ENCODE assay signal across 8 cellular contexts in the genomic region with DNA sequence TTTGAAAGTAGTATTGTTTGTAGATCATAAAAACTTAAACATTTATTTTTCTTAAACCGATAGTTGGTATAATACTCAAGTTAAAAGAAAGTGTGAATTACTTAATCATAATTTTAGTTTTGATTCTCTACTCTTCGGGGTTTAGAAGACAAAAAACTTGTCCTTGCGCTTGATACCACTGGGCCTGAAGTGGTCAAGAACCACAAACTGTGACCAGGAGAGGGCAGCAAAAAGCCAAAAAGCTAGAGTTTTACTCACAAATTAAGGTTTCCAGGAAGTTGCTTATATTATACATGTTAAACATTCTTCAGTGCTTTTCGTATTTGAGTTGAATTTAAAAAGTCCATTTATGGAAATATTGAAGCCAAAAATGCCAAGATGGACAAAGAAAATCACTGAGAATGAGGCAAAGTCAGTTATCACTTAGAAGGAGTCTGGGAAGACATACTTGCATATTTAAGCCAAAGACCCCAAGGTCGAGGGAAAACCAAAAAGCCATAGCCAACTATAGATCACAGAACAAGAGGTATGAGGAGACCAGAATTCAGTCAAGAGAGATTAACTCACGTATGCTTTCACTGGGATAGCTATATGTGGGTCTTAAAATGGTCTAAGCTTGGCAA. TPM values are rescaled to one million over a fixed set of nuclear protein-coding genes. Genes with fewer than 3 reads are reported as not detected.
DNase-seq lines count a peak whose midpoint lies in the region; ATAC-seq and TF ChIP-seq lines count a peak whose summit lies in the region.

No MANE protein-coding gene starts in this region.

- peak overlapping the region; percentile 61 for H2AFZ ChIP-seq in GM23248

- 60% methylated on average over 6 of the region's 6 CpGs for WGBS in GM23248 (ENCODE audit: low coverage in 1 of 2, low lambda C conversion rate in 2 of 2, missing lambda C conversion rate in 2 of 2), 2 experiments
- WGBS in spleen, 5 donors, result 77 to 84% (median 80%) methylated on average over 6 of the region's 6 CpGs

- H3K27ac ChIP-seq in GM23248, result no peak overlapping the region
- H3K27ac ChIP-seq in spleen, result no peak overlapping the region

- intact Hi-C loops in spleen (cut with DNase I; ENCODE audit: low total_unique reads), result no loop called here
- intact Hi-C loops in posterior vena cava (cut with DNase I), result no loop called here

- peak in 8 of 11 experiments; percentile 9 to 53 (median 38) for TF ChIP-seq CTCF in spleen (IDR thresholded peaks at IDR 0.05 in 8 of 11, conservative IDR thresholded peaks at IDR 0.05 in 3 of 11)

- H3K79me2 ChIP-seq in GM23248 (ENCODE audit: insufficient read depth), result no peaks in the 10 kb centered on the region

- no peaks in the 10 kb centered on the region for H3F3A ChIP-seq in GM23248 (ENCODE audit: insufficient read depth)

- H3K36me3 Mint-ChIP-seq in effector memory CD8-positive, alpha-beta T cell (ENCODE audit: insufficient read depth), result peaks cover 8% of the 10 kb centered on the region

- H3K9me3 ChIP-seq in GM23248 (ENCODE audit: low read depth) (no peaks in the 10 kb centered on the region), spleen (no peaks in the 10 kb centered on the region)

- no peaks in the 10 kb centered on the region for H3K4me1 ChIP-seq in GM23248 (ENCODE audit: insufficient read depth)
- H3K4me1 ChIP-seq in spleen, result no peaks in the 10 kb centered on the region

- H3K36me3 ChIP-seq in GM23248 (ENCODE audit: low read depth) (no peaks in the 10 kb centered on the region), spleen (peaks cover 0 to 25% (median 2%) of the 10 kb centered on the region in 6 donors)

- TF ChIP-seq POLR2A in erythroblast (IDR thresholded peaks at IDR 0.05; ENCODE audit: low read length), result no peak
- TF ChIP-seq POLR2A in spleen (IDR thresholded peaks at IDR 0.05), result no peak

- peak; percentile 43 for DNase-seq in CD1c-positive myeloid dendritic cell (ENCODE audit: extremely low spot score)
- DNase-seq in GM23248, result peak; percentile 68
- DNase-seq in RPMI8226, result peak; percentile 57
- peak; percentile 15 to 48 for DNase-seq in erythroblast (lab: John Stamatoyannopoulos, UW)
- DNase-seq in spleen, result no peak
- DNase-seq in effector memory CD8-positive, alpha-beta T cell, result no peak
- DNase-seq in COLO668 (lab: John Stamatoyannopoulos, UW; ENCODE audit: unreplicated experiment), result no peak
- DNase-seq in posterior vena cava (ENCODE audit: low spot score), result no peak

- no peaks in the 10 kb centered on the region for H4K20me1 ChIP-seq in GM23248 (ENCODE audit: insufficient read depth)

- H3K4me3 ChIP-seq in GM23248 (no peak overlapping the region), spleen (no peak overlapping the region)

- no peak overlapping the region for H3K9ac ChIP-seq in GM23248

- H3K4me2 ChIP-seq in GM23248 (ENCODE audit: unreplicated experiment), result no peak overlapping the region

- H3K27me3 Mint-ChIP-seq in effector memory CD8-positive, alpha-beta T cell, result no peaks in the 10 kb centered on the region

- H3K27ac Mint-ChIP-seq in effector memory CD8-positive, alpha-beta T cell, result no peak overlapping the region

- no peak for ATAC-seq in effector memory CD8-positive, alpha-beta T cell (replicated peaks)

- H3K9me2 ChIP-seq in GM23248 (ENCODE audit: insufficient read depth), result no peaks in the 10 kb centered on the region

- in situ Hi-C loops in GM23248 (cut with MboI), result no loop called here

- no peak overlapping the region for H3K4me3 Mint-ChIP-seq in effector memory CD8-positive, alpha-beta T cell

- peaks cover 0 to 4% of the 10 kb centered on the region in 2 donors for H3K4me1 Mint-ChIP-seq in effector memory CD8-positive, alpha-beta T cell (ENCODE audit: low read depth in 2 of 2)

- no peaks in the 10 kb centered on the region for H3K27me3 ChIP-seq in GM23248 (replicated peaks; ENCODE audit: insufficient read depth)
- no peaks in the 10 kb centered on the region for H3K27me3 ChIP-seq in spleen (replicated peaks in 1 of 7)

- no peaks in the 10 kb centered on the region for H3K9me3 Mint-ChIP-seq in effector memory CD8-positive, alpha-beta T cell

RNA-seq across cellular contexts. Expression of a gene that starts 34.2 kb away (rescaled TPM):
- 1.4 and 37.5 TPM in 2 replicates for total RNA-seq in GM23248 (2014; rRNA removed; shearing (Covaris generic))
- polyA plus RNA-seq in GM23248 (2016; fragmentation: Nextera tagmentation; extraction: Ambion mirVana) (6.2 and 6.3 TPM in 2 replicates), spleen (1 to 10 TPM; 2.9 to 4.1 (median 3.1) TPM)
- total RNA-seq in spleen (1 to 10 TPM; 3.6 to 8.2 (median 6.3) TPM), posterior vena cava (1 to 10 TPM; 5.0 to 7.3 TPM)

RNA-seq across cellular contexts. Expression of a gene that starts 34.5 kb away (rescaled TPM):
- 10.3 and 24.4 TPM in 2 replicates for total RNA-seq in GM23248 (2014; rRNA removed; shearing (Covaris generic))
- polyA plus RNA-seq in GM23248 (2016; fragmentation: Nextera tagmentation; extraction: Ambion mirVana) (25.3 and 26.1 TPM in 2 replicates), spleen (10 to 100 TPM; 22.3 to 31.4 (median 31.1) TPM)
- total RNA-seq in spleen (10 to 100 TPM; 17.5 to 26.0 (median 21.3) TPM), posterior vena cava (10 to 100 TPM; 13.5 to 19.5 TPM)

RNA-seq across cellular contexts. Expression of a gene that starts 35.7 kb away (rescaled TPM):
- 118 and 128 TPM in 2 replicates for total RNA-seq in GM23248 (2014; rRNA removed; shearing (Covaris generic))
- polyA plus RNA-seq in GM23248 (2016; fragmentation: Nextera tagmentation; extraction: Ambion mirVana) (118 and 123 TPM in 2 replicates), spleen (10 to 100 TPM in 1 of 3 donors, 1 to 10 TPM in 2; 4.5 to 11.2 (median 5.0) TPM)
- total RNA-seq in spleen (10 to 100 TPM; 17.2 to 37.4 (median 26.9) TPM), posterior vena cava (10 to 100 TPM; 36.0 to 48.5 TPM)

Comparison
In these comparisons a context has a peak if more than half of its experiments do, and no peak if none do; other contexts are left out.
1. DNase-seq: peak in CD1c-positive myeloid dendritic cell (single experiment), GM23248 (single experiment), RPMI8226 (single experiment) and erythroblast (2 of 2); none in spleen (single experiment), effector memory CD8-positive, alpha-beta T cell (0 of 3), COLO668 (single experiment) and posterior vena cava (single experiment).